1 cellular context compared by ENCODE assay signal in the genomic region with DNA sequence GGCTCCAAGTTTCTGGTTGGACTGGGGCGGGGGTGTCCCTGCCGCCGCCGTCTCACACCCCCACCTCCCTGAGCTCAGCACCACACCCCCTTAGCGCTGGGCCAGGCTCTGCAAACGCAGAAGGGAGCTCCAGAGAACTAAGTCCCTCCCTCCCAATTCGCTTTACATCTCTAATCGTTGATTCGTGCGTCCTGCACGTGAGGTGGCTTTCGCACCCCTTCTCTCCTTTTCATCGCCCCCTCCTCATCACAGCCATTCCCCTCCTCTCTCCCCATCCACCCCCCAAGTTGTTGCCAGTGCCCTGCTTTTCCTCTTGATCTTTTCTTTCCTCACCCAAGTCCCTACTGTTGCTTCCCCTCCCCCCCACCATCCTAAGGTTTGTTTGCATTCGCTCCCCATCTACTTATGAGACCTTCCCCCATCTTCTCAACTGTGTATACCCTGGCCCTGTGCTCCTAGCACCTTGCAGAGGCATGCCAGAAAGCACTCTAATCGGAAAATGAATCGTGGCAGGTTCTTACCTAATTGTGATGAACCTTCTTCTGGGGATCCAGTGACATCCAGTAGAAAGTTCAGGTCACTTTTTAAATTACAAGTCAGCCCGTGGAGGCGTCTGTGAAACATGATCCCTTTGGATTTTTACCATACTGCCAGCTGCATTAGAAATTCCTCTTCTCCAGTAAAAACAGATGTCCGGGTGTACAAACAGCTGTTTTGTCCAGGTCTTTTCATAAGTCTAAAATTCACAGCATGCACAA.
A peak's percentile ranks its signal among the peaks of the same experiment; 100 is the strongest.
TF ChIP-seq lines count a peak whose summit lies in the region.

No MANE protein-coding gene starts in this region.

TF ChIP-seq in GM12878, 131 proteins besides CTCF, POLR2A, EP300 and RAD21 (continued from another document):
- TF ChIP-seq, protein P1, sequence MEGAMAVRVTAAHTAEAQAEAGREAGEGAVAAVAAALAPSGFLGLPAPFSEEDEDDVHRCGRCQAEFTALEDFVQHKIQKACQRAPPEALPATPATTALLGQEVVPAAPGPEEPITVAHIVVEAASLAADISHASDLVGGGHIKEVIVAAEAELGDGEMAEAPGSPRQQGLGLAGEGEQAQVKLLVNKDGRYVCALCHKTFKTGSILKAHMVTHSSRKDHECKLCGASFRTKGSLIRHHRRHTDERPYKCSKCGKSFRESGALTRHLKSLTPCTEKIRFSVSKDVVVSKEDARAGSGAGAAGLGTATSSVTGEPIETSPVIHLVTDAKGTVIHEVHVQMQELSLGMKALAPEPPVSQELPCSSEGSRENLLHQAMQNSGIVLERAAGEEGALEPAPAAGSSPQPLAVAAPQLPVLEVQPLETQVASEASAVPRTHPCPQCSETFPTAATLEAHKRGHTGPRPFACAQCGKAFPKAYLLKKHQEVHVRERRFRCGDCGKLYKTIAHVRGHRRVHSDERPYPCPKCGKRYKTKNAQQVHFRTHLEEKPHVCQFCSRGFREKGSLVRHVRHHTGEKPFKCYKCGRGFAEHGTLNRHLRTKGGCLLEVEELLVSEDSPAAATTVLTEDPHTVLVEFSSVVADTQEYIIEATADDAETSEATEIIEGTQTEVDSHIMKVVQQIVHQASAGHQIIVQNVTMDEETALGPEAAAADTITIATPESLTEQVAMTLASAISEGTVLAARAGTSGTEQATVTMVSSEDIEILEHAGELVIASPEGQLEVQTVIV (IDR thresholded peaks at IDR 0.05; ENCODE audit: borderline replicate concordance, partially characterized antibody) = no peak
- TF ChIP-seq BHLHE40 (IDR thresholded peaks at IDR 0.05; ENCODE audit: borderline replicate concordance in 1 of 2, low read depth in 2 of 2, low read length in 1 of 2) (peak; percentile 96 to 98), STAT1 (conservative IDR thresholded peaks at IDR 0.05) (no peak), ZBTB4 (CRISPR knock-in tag; IDR thresholded peaks at IDR 0.05) (no peak), IRF3 (IDR thresholded peaks at IDR 0.05) (no peak), FOS (IDR thresholded peaks at IDR 0.05; ENCODE audit: borderline replicate concordance, extremely low read depth, insufficient read length) (no peak), SMC3 (IDR thresholded peaks at IDR 0.05; ENCODE audit: borderline replicate concordance, low read length) (no peak), SUPT20H (IDR thresholded peaks at IDR 0.05; ENCODE audit: borderline replicate concordance, control insufficient read depth, low read depth, low read length) (no peak), POLR2AphosphoS2 (IDR thresholded peaks at IDR 0.05; ENCODE audit: low read depth, low read length) (no peak), SIN3A (IDR thresholded peaks at IDR 0.05; ENCODE audit: low read depth, low read length) (peak; percentile 36; the same call in 1 of the 2 replicates), SMARCA5 (IDR thresholded peaks at IDR 0.05) (no peak), NFXL1 (IDR thresholded peaks at IDR 0.05; ENCODE audit: borderline replicate concordance) (no peak), RELA (IDR thresholded peaks at IDR 0.05; ENCODE audit: borderline replicate concordance, partially characterized antibody) (no peak), MTA2 (IDR thresholded peaks at IDR 0.05; ENCODE audit: low read depth) (peak; percentile 42; the same call in 1 of the 2 replicates), SMAD5 (IDR thresholded peaks at IDR 0.05; ENCODE audit: low read depth) (0 out of 2 replicates have a peak, but pooled peaks have one; percentile 28), NBN (IDR thresholded peaks at IDR 0.05) (0 out of 2 replicates have a peak, but pooled peaks have one; percentile 77), GABPA (IDR thresholded peaks at IDR 0.05; ENCODE audit: low read depth) (no peak), ZNF217 (IDR thresholded peaks at IDR 0.05) (no peak), HDGF (IDR thresholded peaks at IDR 0.05) (peak; percentile 91; the same call in 1 of the 2 replicates), CHD2 (IDR thresholded peaks at IDR 0.05; ENCODE audit: borderline replicate concordance, low read depth, low read length) (0 out of 2 replicates have a peak, but pooled peaks have one; percentile 49), MLLT1 (IDR thresholded peaks at IDR 0.05) (0 out of 2 replicates have a peak, but pooled peaks have one; percentile 60)
- TF ChIP-seq, protein P2, sequence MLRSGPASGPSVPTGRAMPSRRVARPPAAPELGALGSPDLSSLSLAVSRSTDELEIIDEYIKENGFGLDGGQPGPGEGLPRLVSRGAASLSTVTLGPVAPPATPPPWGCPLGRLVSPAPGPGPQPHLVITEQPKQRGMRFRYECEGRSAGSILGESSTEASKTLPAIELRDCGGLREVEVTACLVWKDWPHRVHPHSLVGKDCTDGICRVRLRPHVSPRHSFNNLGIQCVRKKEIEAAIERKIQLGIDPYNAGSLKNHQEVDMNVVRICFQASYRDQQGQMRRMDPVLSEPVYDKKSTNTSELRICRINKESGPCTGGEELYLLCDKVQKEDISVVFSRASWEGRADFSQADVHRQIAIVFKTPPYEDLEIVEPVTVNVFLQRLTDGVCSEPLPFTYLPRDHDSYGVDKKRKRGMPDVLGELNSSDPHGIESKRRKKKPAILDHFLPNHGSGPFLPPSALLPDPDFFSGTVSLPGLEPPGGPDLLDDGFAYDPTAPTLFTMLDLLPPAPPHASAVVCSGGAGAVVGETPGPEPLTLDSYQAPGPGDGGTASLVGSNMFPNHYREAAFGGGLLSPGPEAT (IDR thresholded peaks at IDR 0.05; ENCODE audit: low read depth) = 0 out of 2 replicates have a peak, but pooled peaks have one; percentile 11
- TF ChIP-seq, protein P3, sequence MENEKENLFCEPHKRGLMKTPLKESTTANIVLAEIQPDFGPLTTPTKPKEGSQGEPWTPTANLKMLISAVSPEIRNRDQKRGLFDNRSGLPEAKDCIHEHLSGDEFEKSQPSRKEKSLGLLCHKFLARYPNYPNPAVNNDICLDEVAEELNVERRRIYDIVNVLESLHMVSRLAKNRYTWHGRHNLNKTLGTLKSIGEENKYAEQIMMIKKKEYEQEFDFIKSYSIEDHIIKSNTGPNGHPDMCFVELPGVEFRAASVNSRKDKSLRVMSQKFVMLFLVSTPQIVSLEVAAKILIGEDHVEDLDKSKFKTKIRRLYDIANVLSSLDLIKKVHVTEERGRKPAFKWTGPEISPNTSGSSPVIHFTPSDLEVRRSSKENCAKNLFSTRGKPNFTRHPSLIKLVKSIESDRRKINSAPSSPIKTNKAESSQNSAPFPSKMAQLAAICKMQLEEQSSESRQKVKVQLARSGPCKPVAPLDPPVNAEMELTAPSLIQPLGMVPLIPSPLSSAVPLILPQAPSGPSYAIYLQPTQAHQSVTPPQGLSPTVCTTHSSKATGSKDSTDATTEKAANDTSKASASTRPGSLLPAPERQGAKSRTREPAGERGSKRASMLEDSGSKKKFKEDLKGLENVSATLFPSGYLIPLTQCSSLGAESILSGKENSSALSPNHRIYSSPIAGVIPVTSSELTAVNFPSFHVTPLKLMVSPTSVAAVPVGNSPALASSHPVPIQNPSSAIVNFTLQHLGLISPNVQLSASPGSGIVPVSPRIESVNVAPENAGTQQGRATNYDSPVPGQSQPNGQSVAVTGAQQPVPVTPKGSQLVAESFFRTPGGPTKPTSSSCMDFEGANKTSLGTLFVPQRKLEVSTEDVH (IDR thresholded peaks at IDR 0.05; ENCODE audit: low read depth, partially characterized antibody) = no peak
- TF ChIP-seq, protein P4, sequence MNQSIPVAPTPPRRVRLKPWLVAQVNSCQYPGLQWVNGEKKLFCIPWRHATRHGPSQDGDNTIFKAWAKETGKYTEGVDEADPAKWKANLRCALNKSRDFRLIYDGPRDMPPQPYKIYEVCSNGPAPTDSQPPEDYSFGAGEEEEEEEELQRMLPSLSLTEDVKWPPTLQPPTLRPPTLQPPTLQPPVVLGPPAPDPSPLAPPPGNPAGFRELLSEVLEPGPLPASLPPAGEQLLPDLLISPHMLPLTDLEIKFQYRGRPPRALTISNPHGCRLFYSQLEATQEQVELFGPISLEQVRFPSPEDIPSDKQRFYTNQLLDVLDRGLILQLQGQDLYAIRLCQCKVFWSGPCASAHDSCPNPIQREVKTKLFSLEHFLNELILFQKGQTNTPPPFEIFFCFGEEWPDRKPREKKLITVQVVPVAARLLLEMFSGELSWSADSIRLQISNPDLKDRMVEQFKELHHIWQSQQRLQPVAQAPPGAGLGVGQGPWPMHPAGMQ (IDR thresholded peaks at IDR 0.05; ENCODE audit: borderline replicate concordance) = no peak
